Comparison of ENCODE assay signal across 8 cellular contexts in genomic region chr12:124727244-124727673, GRCh38.
DNase-seq lines count a peak whose midpoint lies in the region; ATAC-seq lines count a peak whose summit lies in the region.

No MANE protein-coding gene starts in this region.

- ATAC-seq in GM21447 (IDR thresholded peaks at IDR 0.05; ENCODE audit: unreplicated experiment) = peak; percentile 83
- ATAC-seq in HG02588 (IDR thresholded peaks at IDR 0.05; ENCODE audit: unreplicated experiment) = no peak

- in situ Hi-C loops in SK-MEL-5 (cut with HindIII; ENCODE audit: low pct_unique_long_range_greater_than_20kb, low sequenced_read_pairs) = no loop called here

- DNase-seq in SK-MEL-5 (ENCODE audit: low read depth, low spot score) (peak; percentile 89), germinal center (ENCODE audit: low spot score) (peak; percentile 17), putamen (ENCODE audit: low spot score) (peak; percentile 42), NCI-H2227 treated with DMSO at 0.1 percent for 48 hours (lab: John Stamatoyannopoulos, UW) (no peak), iPS-NIHi11 (ENCODE audit: low spot score) (no peak), NCI-H446 treated with DMSO at 0.1 percent for 48 hours (lab: John Stamatoyannopoulos, UW) (no peak)

Comparison
In these comparisons a context has a peak if more than half of its experiments do, and no peak if none do; other contexts are left out.
1. DNase-seq: peak in SK-MEL-5 (single experiment), germinal center (single experiment) and putamen (single experiment); none in NCI-H2227 treated with DMSO at 0.1 percent for 48 hours (single experiment), iPS-NIHi11 (single experiment) and NCI-H446 treated with DMSO at 0.1 percent for 48 hours (single experiment).